ENCODE assay signal across 18 cellular contexts in the genomic region with DNA sequence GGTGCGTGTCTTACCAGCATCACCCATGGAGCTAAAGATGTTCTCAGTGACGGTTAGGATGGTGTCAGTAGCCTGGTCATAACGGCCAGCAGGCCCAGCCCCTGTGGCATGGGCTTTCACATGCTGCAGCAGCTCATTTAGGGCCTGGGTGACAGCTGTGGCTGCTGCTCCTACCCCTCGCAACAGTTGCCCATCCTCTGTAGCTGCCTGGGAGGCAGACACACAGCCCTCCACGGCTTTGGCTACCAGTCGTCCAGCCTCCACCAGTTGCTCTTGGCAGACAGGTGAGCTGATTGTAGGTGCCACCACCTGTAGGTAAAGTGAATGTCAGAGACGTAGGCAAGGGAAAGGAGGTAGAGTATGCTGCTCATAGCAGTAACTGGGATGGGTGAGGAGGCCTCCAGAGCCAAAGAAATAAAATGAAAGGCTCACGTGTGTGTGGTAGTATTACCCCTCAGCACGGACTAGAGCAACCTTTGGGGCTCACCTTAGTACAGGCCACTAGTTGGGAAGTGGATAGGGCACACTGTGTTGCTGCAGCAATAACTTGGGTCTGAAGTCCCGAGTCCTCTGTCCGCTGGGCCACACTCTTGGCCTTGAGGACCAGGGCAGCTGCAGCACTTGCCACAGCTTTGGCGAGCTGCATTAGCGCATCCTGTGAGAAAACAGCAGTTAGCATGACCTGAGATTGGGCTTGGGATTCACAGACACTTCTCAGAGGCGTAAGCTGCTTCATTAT. TPM values are rescaled to one million over a fixed set of nuclear protein-coding genes. Genes with fewer than 3 reads are reported as not detected.
DNase-seq lines count a peak whose midpoint lies in the region; ATAC-seq lines count a peak whose summit lies in the region.
"Had no signal": no experiment of that assay in that cellular context is flagged by ENCODE, and none has a peak within 500 bp of the region (broad histone marks: within the 10 kb centered on the region; RNA-seq: fewer than 3 reads in every experiment).

No MANE protein-coding gene starts in this region.

- H3K27me3 ChIP-seq in stomach smooth muscle (ENCODE audit: control insufficient read depth in 1 of 2, insufficient read depth in 2 of 2, low read length in 2 of 2), result no peaks in the 10 kb centered on the region
- H3K27me3 ChIP-seq: BE2C had no signal

- H3K27ac ChIP-seq in stomach smooth muscle (ENCODE audit: low read length), result peak overlapping the region; percentile 25

- ATAC-seq in T-helper 17 cell, result no peak
- no peak for ATAC-seq in effector memory CD8-positive, alpha-beta T cell (replicated peaks)
- ATAC-seq: CD8-positive, alpha-beta T cell; GM23338 had no signal

- no peaks in the 10 kb centered on the region for H3K4me1 ChIP-seq in stomach smooth muscle (ENCODE audit: control insufficient read depth, insufficient read depth, low read length)
- H3K4me1 ChIP-seq: BE2C had no signal

- DNase-seq in T-helper 17 cell, result no peak
- DNase-seq in effector memory CD8-positive, alpha-beta T cell, result no peak
- DNase-seq in mesenteric fat pad (ENCODE audit: low spot score), result peak; percentile 78
- DNase-seq in cerebellum (ENCODE audit: low spot score), result no peak
- DNase-seq in NCI-H1694 treated with DMSO at 0.1 percent for 48 hours (lab: John Stamatoyannopoulos, UW), result no peak
- no peak for DNase-seq in GM19238 (ENCODE audit: insufficient read length, low spot score)
- DNase-seq: ACHN; BE2C; CD8-positive, alpha-beta T cell; DND-41; GDM1; MV-4-11; NCI-H1436; NCI-H2081 treated with DMSO at 0.1 percent for 48 hours; NCI-H2227 treated with DMSO at 0.1 percent for 48 hours; NCI-H526 had no signal

- peaks cover 10% of the 10 kb centered on the region for H3K4me1 Mint-ChIP-seq in T-helper 17 cell
- H3K4me1 Mint-ChIP-seq in effector memory CD8-positive, alpha-beta T cell (ENCODE audit: low read depth in 2 of 2), result peaks cover 7 to 18% of the 10 kb centered on the region in 2 donors

- no peaks in the 10 kb centered on the region for H3K9me3 Mint-ChIP-seq in effector memory CD8-positive, alpha-beta T cell
- H3K9me3 Mint-ChIP-seq: CD8-positive, alpha-beta T cell; GM23338 had no signal

- H3K36me3 Mint-ChIP-seq in T-helper 17 cell (ENCODE audit: low read depth), result peaks cover 23% of the 10 kb centered on the region
- peaks cover 91% of the 10 kb centered on the region for H3K36me3 Mint-ChIP-seq in effector memory CD8-positive, alpha-beta T cell (ENCODE audit: insufficient read depth)

- peaks cover 94 to 97% of the 10 kb centered on the region in 2 donors for H3K36me3 ChIP-seq in stomach smooth muscle (ENCODE audit: control insufficient read depth in 2 of 2, insufficient read depth in 2 of 2, low read length in 2 of 2)

- H3K4me3 Mint-ChIP-seq in T-helper 17 cell, result no peak overlapping the region
- H3K4me3 Mint-ChIP-seq in effector memory CD8-positive, alpha-beta T cell, result no peak overlapping the region
- H3K4me3 Mint-ChIP-seq: CD8-positive, alpha-beta T cell; GM23338 had no signal

- H3K27me3 Mint-ChIP-seq in T-helper 17 cell, result no peaks in the 10 kb centered on the region
- H3K27me3 Mint-ChIP-seq in effector memory CD8-positive, alpha-beta T cell, result no peaks in the 10 kb centered on the region

- no peak overlapping the region for H3K9ac ChIP-seq in stomach smooth muscle (ENCODE audit: low read length in 2 of 2)

- H3K27ac Mint-ChIP-seq in T-helper 17 cell, result peak overlapping the region; percentile 63
- H3K27ac Mint-ChIP-seq in effector memory CD8-positive, alpha-beta T cell, result peak overlapping the region; percentile 68 to 69
- H3K27ac Mint-ChIP-seq: CD8-positive, alpha-beta T cell; GM23338 had no signal

- H3K9me3 ChIP-seq in T-helper 17 cell (ENCODE audit: control insufficient read depth, low read length, poor library complexity, severe bottlenecking) (no peaks in the 10 kb centered on the region), stomach smooth muscle (ENCODE audit: control insufficient read depth in 2 of 2, low read length in 2 of 2) (no peaks in the 10 kb centered on the region)
- H3K9me3 ChIP-seq: BE2C had no signal

- no peak overlapping the region for H3K4me3 ChIP-seq in stomach smooth muscle (ENCODE audit: low read length in 2 of 2)
- H3K4me3 ChIP-seq: GM23338 had no signal

RNA-seq across cellular contexts. Expression of gene TLN1, which starts 14.7 kb away (rescaled TPM):
- total RNA-seq in T-helper 17 cell (100 to 1,000 TPM; 259 to 617 TPM), mesenteric fat pad (622 TPM), cerebellum (29.4 TPM)

RNA-seq across cellular contexts. Expression of gene CREB3, which starts 15.2 kb away (rescaled TPM):
- total RNA-seq in T-helper 17 cell, result 10 to 100 TPM; 16.0 to 16.5 TPM
- total RNA-seq in mesenteric fat pad, result 42.5 TPM
- total RNA-seq in cerebellum, result 23.5 TPM

RNA-seq across cellular contexts. Expression of gene TPM2, which starts 27.6 kb away (rescaled TPM):
- 10 to 100 TPM; 29.2 to 33.9 TPM for total RNA-seq in T-helper 17 cell
- 244 TPM for total RNA-seq in mesenteric fat pad
- total RNA-seq in cerebellum, result 10.6 TPM

RNA-seq across cellular contexts. Expression of gene GBA2, which starts 31.7 kb away (rescaled TPM):
- 10 to 100 TPM; 28.6 to 28.7 TPM for total RNA-seq in T-helper 17 cell
- 54.5 TPM for total RNA-seq in mesenteric fat pad
- total RNA-seq in cerebellum, result 56.0 TPM

RNA-seq across cellular contexts. Expression of gene RGP1, which starts 31.8 kb away (rescaled TPM):
- 10 to 100 TPM; 25.5 to 26.5 TPM for total RNA-seq in T-helper 17 cell
- total RNA-seq in mesenteric fat pad, result 25.0 TPM
- total RNA-seq in cerebellum, result 16.4 TPM
